1 cellular context compared by ENCODE assay signal in genomic region chr1:53669511-53670191, GRCh38.
TF ChIP-seq lines count a peak whose summit lies in the region.

No MANE protein-coding gene starts in this region.

TF ChIP-seq in HEK293, 187 proteins besides CTCF, POLR2A, EP300 and RAD21 (continued from another document):
- no peak for TF ChIP-seq ZNF501 (tag by site-specific recombination; IDR thresholded peaks at IDR 0.05)
TF ChIP-seq in HEK293: peak in this region for 1.
